ENCODE assay signal across 27 cellular contexts in the genomic region with DNA sequence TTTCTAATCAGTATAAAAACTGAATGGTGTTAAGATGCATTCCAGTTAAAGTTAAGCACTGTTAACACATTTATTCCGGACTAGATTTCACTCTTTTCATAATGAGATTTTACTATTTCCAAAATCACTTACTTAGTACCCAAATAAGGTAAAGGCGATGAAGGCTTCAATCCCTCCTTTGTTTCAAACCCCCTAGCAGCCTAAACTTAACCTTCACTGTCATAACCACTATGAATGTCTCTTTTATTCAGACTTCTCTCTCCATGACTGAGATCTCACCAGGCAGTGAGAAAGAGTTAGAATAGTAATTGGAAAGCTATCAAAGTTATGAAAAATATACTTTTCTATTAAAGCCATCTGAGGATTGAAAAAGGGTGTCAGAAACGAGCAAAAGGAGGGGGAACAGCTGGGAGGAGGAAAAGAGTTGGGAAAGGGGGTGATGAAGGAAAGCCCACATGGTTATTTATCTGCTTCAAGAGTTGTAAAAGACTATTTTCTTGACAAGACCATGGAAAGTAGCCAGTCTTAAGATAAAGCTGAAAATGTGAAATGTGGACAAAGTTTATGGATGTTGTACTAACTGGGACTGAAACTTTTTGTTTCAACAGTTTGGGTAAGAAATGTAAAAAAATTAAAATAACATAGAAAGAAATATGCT. TPM values are rescaled to one million over a fixed set of nuclear protein-coding genes. Genes with fewer than 3 reads are reported as not detected.
DNase-seq lines count a peak whose midpoint lies in the region; ATAC-seq, FAIRE-seq and TF ChIP-seq lines count a peak whose summit lies in the region.
"Had no signal": no experiment of that assay in that cellular context is flagged by ENCODE, and none has a peak within 500 bp of the region (broad histone marks: within the 10 kb centered on the region; RNA-seq: fewer than 3 reads in every experiment).

No MANE protein-coding gene starts in this region.

- H3K36me3 Mint-ChIP-seq in HFFc6 (ENCODE audit: low read depth) = no peaks in the 10 kb centered on the region
- peaks cover 9% of the 10 kb centered on the region for H3K36me3 Mint-ChIP-seq in osteocyte (ENCODE audit: unreplicated experiment)
- H3K36me3 Mint-ChIP-seq: activated CD4-positive, alpha-beta memory T cell treated with anti-CD3 and anti-CD28 coated beads for 36 hours had no signal

- no peaks in the 10 kb centered on the region for H3K27me3 Mint-ChIP-seq in HFFc6 (ENCODE audit: insufficient read depth)
- H3K27me3 Mint-ChIP-seq in osteocyte (ENCODE audit: unreplicated experiment) = no peaks in the 10 kb centered on the region
- H3K27me3 Mint-ChIP-seq: progenitor cell of endocrine pancreas, type B pancreatic cell had no signal

- TF ChIP-seq POLR2A in H1 (IDR thresholded peaks at IDR 0.05; ENCODE audit: control extremely low read depth in 1 of 2, low read depth in 2 of 2, low read length in 2 of 2) = no peak
- no peak for TF ChIP-seq POLR2A in transverse colon (IDR thresholded peaks at IDR 0.05)
- TF ChIP-seq POLR2A in sigmoid colon (IDR thresholded peaks at IDR 0.05) = no peak

- CTCF ChIA-PET in H1 (lab: Charles Lee; ENCODE audit: partially characterized antibody) = no interaction called here

- no peak overlapping the region for H3K9ac ChIP-seq in H1 (replicated peaks in 1 of 4; ENCODE audit: extremely low read depth in 1 of 4, low read depth in 3 of 4, low read length in 3 of 4)

- no peak for TF ChIP-seq RAD21 in H1 (IDR thresholded peaks at IDR 0.05 in 1 of 2, conservative IDR thresholded peaks at IDR 0.05 in 1 of 2; ENCODE audit: low read depth in 2 of 2, low read length in 2 of 2)

- no peak overlapping the region for H3K4ac ChIP-seq in H1 (replicated peaks; ENCODE audit: insufficient read length, low read depth, low read length)

- H3K4me3 ChIP-seq in H1 (ENCODE audit: extremely low read depth in 1 of 4, insufficient read depth in 2 of 4, low read depth in 3 of 4, low read length in 4 of 4) (no peak overlapping the region), transverse colon (no peak overlapping the region), sigmoid colon (no peak overlapping the region)

- DNase-seq in D721Med (ENCODE audit: insufficient read length, low spot score) (no peak), HFFc6 (no peak), H1 (ENCODE audit: low read depth in 1 of 2, low spot score in 2 of 2) (no peak), osteocyte (ENCODE audit: extremely low spot score, unreplicated experiment) (no peak), transverse colon (no peak), sigmoid colon (no peak)
- DNase-seq: activated CD4-positive, alpha-beta memory T cell treated with anti-CD3 and anti-CD28 coated beads for 36 hours; activated CD4-positive, alpha-beta T cell treated with anti-CD3 and anti-CD28 coated beads for 1 hour; activated naive CD8-positive, alpha-beta T cell treated with anti-CD3 and anti-CD28 coated beads, Interleukin-2, amount 50 U/mL, for 24 hours; activated T-cell treated with anti-CD3 and anti-CD28 coated beads, Interleukin-2, amount 50 U/mL, for 72 hours; DND-41; GF-D8; hippocampal formation; Kasumi-1; mesendoderm; NCI-H1417 treated with DMSO at 0.1 percent for 48 hours; NCI-H226; NCI-H526 treated with DMSO at 0.1 percent for 48 hours; NK-92 treated with Interleukin-12 subunit alpha and Interleukin-12 subunit beta, amount 100 ng/mL, for 24 hours; PC-3; stimulated activated CD4-positive, alpha-beta T cell treated with anti-CD3 and anti-CD28 coated beads, Interleukin-15, amount 100 ng/mL, for 24 hours; stimulated activated CD4-positive, alpha-beta T cell treated with anti-CD3 and anti-CD28 coated beads, Interleukin-4, amount 100 ng/mL, for 4 hours; T-helper 2 cell had no signal

- H3K27me3 ChIP-seq in H1 (replicated peaks in 1 of 4; ENCODE audit: control insufficient read depth in 3 of 4, extremely low read depth in 1 of 4, insufficient read depth in 3 of 4, low read length in 3 of 4) (no peaks in the 10 kb centered on the region), transverse colon (no peaks in the 10 kb centered on the region), sigmoid colon (no peaks in the 10 kb centered on the region)

- H3K4me1 Mint-ChIP-seq in HFFc6 (ENCODE audit: low read depth) (peaks cover 84% of the 10 kb centered on the region), osteocyte (ENCODE audit: unreplicated experiment) (peaks cover 94% of the 10 kb centered on the region)
- H3K4me1 Mint-ChIP-seq: activated naive CD8-positive, alpha-beta T cell treated with anti-CD3 and anti-CD28 coated beads, Interleukin-2, amount 50 U/mL, for 24 hours had no signal

- no peak overlapping the region for H2AK5ac ChIP-seq in H1 (ENCODE audit: low read depth, low read length)

- no peak overlapping the region for H3K27ac ChIP-seq in H1 (ENCODE audit: low read depth, low read length)
- no peak overlapping the region for H3K27ac ChIP-seq in transverse colon
- H3K27ac ChIP-seq in sigmoid colon = no peak overlapping the region
- H3K27ac ChIP-seq: C4-2B had no signal

- H3K56ac ChIP-seq in H1 (replicated peaks; ENCODE audit: insufficient read length, low read depth, low read length) = no peak overlapping the region

- H4K91ac ChIP-seq in H1 (replicated peaks; ENCODE audit: insufficient read length, low read length) = no peak overlapping the region

- no peak overlapping the region for H4K8ac ChIP-seq in H1 (ENCODE audit: extremely low read depth, insufficient read depth, low read length)

- H3K23ac ChIP-seq in H1 (ENCODE audit: insufficient read length) = no peak overlapping the region

- H4K5ac ChIP-seq in H1 (ENCODE audit: insufficient read length, low read depth, low read length) = no peak overlapping the region

- ATAC-seq in HG03159 (IDR thresholded peaks at IDR 0.05; ENCODE audit: unreplicated experiment) = no peak
- ATAC-seq: activated naive CD8-positive, alpha-beta T cell treated with anti-CD3 and anti-CD28 coated beads, Interleukin-2, amount 50 U/mL, for 24 hours; activated T-cell treated with anti-CD3 and anti-CD28 coated beads, Interleukin-2, amount 50 U/mL, for 72 hours; PC-3 had no signal

- H3K4me1 ChIP-seq in H1 (replicated peaks in 1 of 4; ENCODE audit: control insufficient read depth in 3 of 4, insufficient read depth in 4 of 4, low read length in 3 of 4) = no peaks in the 10 kb centered on the region
- H3K4me1 ChIP-seq in transverse colon = peaks cover 3 to 77% (median 29%) of the 10 kb centered on the region in 4 donors
- H3K4me1 ChIP-seq in sigmoid colon = peaks cover 0 to 35% (median 27%) of the 10 kb centered on the region in 4 donors

- H3K27ac Mint-ChIP-seq in HFFc6 (peak overlapping the region; percentile 67), osteocyte (ENCODE audit: unreplicated experiment) (peak overlapping the region; percentile 86)
- H3K27ac Mint-ChIP-seq: activated CD4-positive, alpha-beta memory T cell treated with anti-CD3 and anti-CD28 coated beads for 36 hours; activated naive CD8-positive, alpha-beta T cell treated with anti-CD3 and anti-CD28 coated beads, Interleukin-2, amount 50 U/mL, for 24 hours; activated T-cell treated with anti-CD3 and anti-CD28 coated beads, Interleukin-2, amount 50 U/mL, for 72 hours; progenitor cell of endocrine pancreas; type B pancreatic cell had no signal

- POLR2A ChIA-PET in H1 (lab: Charles Lee; ENCODE audit: partially characterized antibody) = interaction anchor here (1.6 kb wide), 1 partner anchor 11 kb away, joined by 3 read pairs; no protein-coding TSS in a partner anchor

- no peak for TF ChIP-seq EP300 in H1 (IDR thresholded peaks at IDR 0.05; ENCODE audit: borderline replicate concordance in 1 of 2, low read depth in 2 of 2, low read length in 2 of 2)
- TF ChIP-seq EP300 in transverse colon (IDR thresholded peaks at IDR 0.05; ENCODE audit: low read depth) = no peak
- TF ChIP-seq EP300 in sigmoid colon (IDR thresholded peaks at IDR 0.05) = no peak

- no peak overlapping the region for H2BK15ac ChIP-seq in H1 (ENCODE audit: low read length)

- H2BK20ac ChIP-seq in H1 (ENCODE audit: low read length) = no peak overlapping the region

- no peak overlapping the region for H2BK120ac ChIP-seq in H1 (replicated peaks; ENCODE audit: low read depth, low read length)

- intact Hi-C loops in transverse colon (cut with DNase I; ENCODE audit: low total_unique reads) = no loop called here
- intact Hi-C loops in sigmoid colon (cut with DNase I) = no loop called here

- no peak overlapping the region for H3K4me2 ChIP-seq in H1 (ENCODE audit: insufficient read depth in 1 of 2, low read depth in 2 of 2, low read length in 2 of 2)

- H4K20me1 ChIP-seq in H1 (replicated peaks in 1 of 2; ENCODE audit: control insufficient read depth in 1 of 2, insufficient read depth in 2 of 2, low read length in 2 of 2) = no peaks in the 10 kb centered on the region

- no peak overlapping the region for H2BK5ac ChIP-seq in H1 (ENCODE audit: low read depth, low read length)

- H3K9me3 ChIP-seq in H1 (ENCODE audit: insufficient read depth in 2 of 2, low read depth in 1 of 2, low read length in 1 of 2) (no peaks in the 10 kb centered on the region), transverse colon (no peaks in the 10 kb centered on the region), sigmoid colon (no peaks in the 10 kb centered on the region)

- H2AFZ ChIP-seq in H1 (ENCODE audit: low read length) = no peak overlapping the region

- H3K36me3 ChIP-seq in H1 (ENCODE audit: control insufficient read depth in 2 of 4, insufficient read depth in 4 of 4, low read length in 3 of 4) = no peaks in the 10 kb centered on the region
- H3K36me3 ChIP-seq in transverse colon = no peaks in the 10 kb centered on the region
- H3K36me3 ChIP-seq in sigmoid colon = peaks cover 0 to 6% (median 0%) of the 10 kb centered on the region in 4 donors

- TF ChIP-seq CTCF in D721Med (IDR thresholded peaks at IDR 0.05; ENCODE audit: insufficient read depth, missing control alignments) (no peak), HFFc6 (IDR thresholded peaks at IDR 0.05) (no peak), H1 (IDR thresholded peaks at IDR 0.05; ENCODE audit: control extremely low read depth in 1 of 3, insufficient read depth in 1 of 3, low read depth in 1 of 3, low read length in 3 of 3) (no peak), osteocyte (IDR thresholded peaks at IDR 0.05) (no peak), transverse colon (IDR thresholded peaks at IDR 0.05) (no peak), sigmoid colon (IDR thresholded peaks at IDR 0.05) (no peak)

- H3K9me3 Mint-ChIP-seq in HFFc6 (no peaks in the 10 kb centered on the region), osteocyte (ENCODE audit: unreplicated experiment) (no peaks in the 10 kb centered on the region)
- H3K9me3 Mint-ChIP-seq: activated CD4-positive, alpha-beta memory T cell treated with anti-CD3 and anti-CD28 coated beads for 36 hours; activated naive CD8-positive, alpha-beta T cell treated with anti-CD3 and anti-CD28 coated beads, Interleukin-2, amount 50 U/mL, for 24 hours; activated T-cell treated with anti-CD3 and anti-CD28 coated beads, Interleukin-2, amount 50 U/mL, for 72 hours; type B pancreatic cell had no signal

- no peak overlapping the region for H3K14ac ChIP-seq in H1 (ENCODE audit: insufficient read length)

- no peak overlapping the region for H2BK12ac ChIP-seq in H1 (ENCODE audit: low read depth, low read length)

- in situ Hi-C loops in transverse colon (cut with MboI; ENCODE audit: low pct_ligation_motif_present in 1 of 4, low pct_unique_long_range_greater_than_20kb in 1 of 4, low sequenced_read_pairs in 3 of 4) = no loop called here

- no peak overlapping the region for H3K18ac ChIP-seq in H1 (ENCODE audit: extremely low read depth, low read length)

- FAIRE-seq in D721Med (lab: Jason Lieb, UNC) = peak; percentile 41
- no peak for FAIRE-seq in H1 (lab: Jason Lieb, UNC)

- no peaks in the 10 kb centered on the region for H3K79me1 ChIP-seq in H1 (ENCODE audit: low read depth, low read length)

- H3K4me3 Mint-ChIP-seq in HFFc6 = peak overlapping the region; percentile 37
- peak overlapping the region; percentile 70 for H3K4me3 Mint-ChIP-seq in osteocyte (ENCODE audit: unreplicated experiment)
- H3K4me3 Mint-ChIP-seq: activated CD4-positive, alpha-beta memory T cell treated with anti-CD3 and anti-CD28 coated beads for 36 hours; activated naive CD8-positive, alpha-beta T cell treated with anti-CD3 and anti-CD28 coated beads, Interleukin-2, amount 50 U/mL, for 24 hours; activated T-cell treated with anti-CD3 and anti-CD28 coated beads, Interleukin-2, amount 50 U/mL, for 72 hours; type B pancreatic cell had no signal

- H3K79me2 ChIP-seq in H1 (ENCODE audit: control insufficient read depth in 1 of 2, insufficient read depth in 2 of 2, low read length in 2 of 2) = no peaks in the 10 kb centered on the region

- 65% methylated on average over 3 of the region's 3 CpGs; no CpG with 5 or more reads in 1 of the 2 experiments for WGBS in H1 (ENCODE audit: extremely low coverage in 1 of 2, insufficient coverage in 1 of 2, insufficient read length in 1 of 2, insufficient replicate concordance in 2 of 2, low coverage in 1 of 2, low lambda C conversion rate in 2 of 2, missing lambda C conversion rate in 1 of 2), 2 experiments
- WGBS in transverse colon (ENCODE audit: low coverage in 1 of 2), 2 donors = 53 to 60% methylated on average over 3 of the region's 3 CpGs
- 75% methylated on average over 3 of the region's 3 CpGs for WGBS in sigmoid colon, 2 donors

- no peaks in the 10 kb centered on the region for H3K23me2 ChIP-seq in H1 (ENCODE audit: low read depth, low read length)

RNA-seq across cellular contexts. Expression of gene EPS8, which starts 11.7 kb away (rescaled TPM):
- total RNA-seq in HFFc6 (2021; fragmentation: NEBNext Ultra II Directional; extraction: Animal tissue kit (Norgen Biotek cat#: 25700)) = 10 to 100 TPM; 46.1 to 50.7 (median 46.6) TPM
- total RNA-seq in H1 (2021; fragmentation: NEBNext Ultra II Directional; extraction: Animal tissue kit (Norgen Biotek cat#: 25700)) = 4.6 and 6.5 TPM in 2 replicates
- polyA plus RNA-seq in H1 (2011; rRNA removed) (2.6 and 3.0 TPM in 2 replicates), sigmoid colon (10 to 100 TPM; 47.7 to 97.8 (median 65.5) TPM)
- polyA plus RNA-seq in H1 (2011; cell fraction: cytosol; rRNA removed) = 3.4 TPM
- 3.0 TPM for polyA plus RNA-seq in H1 (2011; cell fraction: nucleus; rRNA removed)
- polyA plus RNA-seq in H1 (2012, experiment 1 of 2) = 3.1 to 4.8 TPM (median 3.8 TPM) in 4 replicates
- 0.20 TPM for polyA plus RNA-seq in H1 (2012, experiment 2 of 2)
- polyA plus RNA-seq in H1 (2013, experiment 1 of 2) = 2.5 TPM
- polyA plus RNA-seq in H1 (2013, experiment 2 of 2) = 2.8 TPM
- 8.4 and 15.0 TPM in 2 replicates for polyA minus RNA-seq in H1 (2011; rRNA and poly(A)+ RNA removed)
- 8.5 TPM for polyA minus RNA-seq in H1 (2011; cell fraction: cytosol; rRNA and poly(A)+ RNA removed)
- polyA minus RNA-seq in H1 (2011; cell fraction: nucleus; rRNA and poly(A)+ RNA removed) = 14.8 TPM
- total RNA-seq in osteocyte (303 and 308 TPM in 2 replicates), transverse colon (100 to 1,000 TPM in 3 of 4 donors, 10 to 100 TPM in 1; 55.1 to 180 (median 140) TPM), sigmoid colon (100 to 1,000 TPM; 108 to 132 (median 119) TPM)
